ENCODE assay signal across 9 cellular contexts in genomic region chr21:34883501-34884271, GRCh38.
DNase-seq lines count a peak whose midpoint lies in the region; ATAC-seq and TF ChIP-seq lines count a peak whose summit lies in the region.
"Had no signal": no experiment of that assay in that cellular context is flagged by ENCODE, and none has a peak within 500 bp of the region (broad histone marks: within the 10 kb centered on the region; RNA-seq: fewer than 3 reads in every experiment).

No MANE protein-coding gene starts in this region.

- no peak for ATAC-seq in stimulated activated naive CD8-positive, alpha-beta T cell treated with anti-CD3 and anti-CD28 coated beads, Interleukin-15, Interleukin-2, amounts not matched to agents 100 U/mL and 50 U/mL, for 24 hours
- ATAC-seq in activated CD8-positive, alpha-beta T cell treated with anti-CD3 and anti-CD28 coated beads, Interleukin-2, amount 10 ng/mL, durations not matched to agents 7 days and 5 days, result no peak
- ATAC-seq in WTC11 (no peak), sciatic nerve (no peak)

- H3K4me3 Mint-ChIP-seq in stimulated activated naive CD8-positive, alpha-beta T cell treated with anti-CD3 and anti-CD28 coated beads, Interleukin-15, Interleukin-2, amounts not matched to agents 100 ng/mL and 50 ng/mL, for 24 hours, result peak overlapping the region; percentile 71
- H3K4me3 Mint-ChIP-seq in activated CD8-positive, alpha-beta T cell treated with anti-CD3 and anti-CD28 coated beads, Interleukin-2, amount 10 ng/mL, durations not matched to agents 7 days and 5 days, result no peak overlapping the region
- no peak overlapping the region for H3K4me3 Mint-ChIP-seq in WTC11

- no peaks in the 10 kb centered on the region for H3K27me3 ChIP-seq in vagina

- peaks cover 0 to 14% of the 10 kb centered on the region in 2 donors for H3K36me3 ChIP-seq in vagina

- no peaks in the 10 kb centered on the region for H3K9me3 Mint-ChIP-seq in stimulated activated naive CD8-positive, alpha-beta T cell treated with anti-CD3 and anti-CD28 coated beads, Interleukin-15, Interleukin-2, amounts not matched to agents 100 ng/mL and 50 ng/mL, for 24 hours
- no peaks in the 10 kb centered on the region for H3K9me3 Mint-ChIP-seq in activated CD8-positive, alpha-beta T cell treated with anti-CD3 and anti-CD28 coated beads, Interleukin-2, amount 10 ng/mL, durations not matched to agents 7 days and 5 days (ENCODE audit: insufficient read depth)
- no peaks in the 10 kb centered on the region for H3K9me3 Mint-ChIP-seq in WTC11

- TF ChIP-seq CTCF in vagina (IDR thresholded peaks at IDR 0.05) (no peak), WTC11 (IDR thresholded peaks at IDR 0.05) (no peak)

- H3K4me1 Mint-ChIP-seq in stimulated activated naive CD8-positive, alpha-beta T cell treated with anti-CD3 and anti-CD28 coated beads, Interleukin-15, Interleukin-2, amounts not matched to agents 100 ng/mL and 50 ng/mL, for 24 hours (ENCODE audit: low read depth), result peaks cover 66% of the 10 kb centered on the region
- peaks cover 39% of the 10 kb centered on the region for H3K4me1 Mint-ChIP-seq in activated CD8-positive, alpha-beta T cell treated with anti-CD3 and anti-CD28 coated beads, Interleukin-2, amount 10 ng/mL, durations not matched to agents 7 days and 5 days (ENCODE audit: low read depth)
- peaks cover 25% of the 10 kb centered on the region for H3K4me1 Mint-ChIP-seq in WTC11

- peak overlapping the region; percentile 90 for H3K27ac ChIP-seq in vagina

- no peak overlapping the region for H3K27ac Mint-ChIP-seq in stimulated activated naive CD8-positive, alpha-beta T cell treated with anti-CD3 and anti-CD28 coated beads, Interleukin-15, Interleukin-2, amounts not matched to agents 100 ng/mL and 50 ng/mL, for 24 hours
- no peak overlapping the region for H3K27ac Mint-ChIP-seq in activated CD8-positive, alpha-beta T cell treated with anti-CD3 and anti-CD28 coated beads, Interleukin-2, amount 10 ng/mL, durations not matched to agents 7 days and 5 days
- H3K27ac Mint-ChIP-seq in WTC11, result no peak overlapping the region

- peak overlapping the region; percentile 26 to 64 for H3K4me3 ChIP-seq in vagina

- no peak for TF ChIP-seq POLR2A in vagina (IDR thresholded peaks at IDR 0.05)

- CTCF ChIA-PET in activated CD8-positive, alpha-beta T cell treated with anti-CD3 and anti-CD28 coated beads, Interleukin-2, amount 10 ng/mL, durations not matched to agents 7 days and 5 days (lab: Charles Lee), result interaction anchor here (1.0 to 1.3 kb wide), 2 partner anchors 91 to 517 kb away, joined by 4 read pairs; no protein-coding TSS in a partner anchor
- CTCF ChIA-PET in WTC11 (lab: Charles Lee), result no interaction called here

- peaks cover 6% of the 10 kb centered on the region for H3K27me3 Mint-ChIP-seq in stimulated activated naive CD8-positive, alpha-beta T cell treated with anti-CD3 and anti-CD28 coated beads, Interleukin-15, Interleukin-2, amounts not matched to agents 100 ng/mL and 50 ng/mL, for 24 hours
- peaks cover 2% of the 10 kb centered on the region for H3K27me3 Mint-ChIP-seq in activated CD8-positive, alpha-beta T cell treated with anti-CD3 and anti-CD28 coated beads, Interleukin-2, amount 10 ng/mL, durations not matched to agents 7 days and 5 days (ENCODE audit: low read depth)
- H3K27me3 Mint-ChIP-seq in WTC11 (ENCODE audit: low read depth), result peaks cover 75% of the 10 kb centered on the region

- no peak for DNase-seq in stimulated activated naive CD8-positive, alpha-beta T cell treated with anti-CD3 and anti-CD28 coated beads, Interleukin-15, Interleukin-2, amounts not matched to agents 100 U/mL and 50 U/mL, for 24 hours
- DNase-seq in activated CD8-positive, alpha-beta T cell treated with anti-CD3 and anti-CD28 coated beads, Interleukin-2, amount 10 ng/mL, durations not matched to agents 7 days and 5 days, result peak; percentile 15
- DNase-seq in kidney glomerular epithelial cell (lab: John Stamatoyannopoulos, UW) (peak; percentile 12), vagina (ENCODE audit: extremely low spot score in 2 of 2) (peak in 1 of 2 donors; percentile 8), NCI-H146 (lab: John Stamatoyannopoulos, UW) (no peak), WTC11 (ENCODE audit: low spot score) (no peak), sciatic nerve (ENCODE audit: low spot score) (no peak)
- DNase-seq: NK-92 treated with Interleukin-12 subunit alpha and Interleukin-12 subunit beta, amount 100 ng/mL, for 24 hours had no signal

- peaks cover 74% of the 10 kb centered on the region for H3K36me3 Mint-ChIP-seq in stimulated activated naive CD8-positive, alpha-beta T cell treated with anti-CD3 and anti-CD28 coated beads, Interleukin-15, Interleukin-2, amounts not matched to agents 100 ng/mL and 50 ng/mL, for 24 hours (ENCODE audit: low read depth)
- H3K36me3 Mint-ChIP-seq in activated CD8-positive, alpha-beta T cell treated with anti-CD3 and anti-CD28 coated beads, Interleukin-2, amount 10 ng/mL, durations not matched to agents 7 days and 5 days (ENCODE audit: low read depth), result peaks cover 8% of the 10 kb centered on the region
- H3K36me3 Mint-ChIP-seq in WTC11, result no peaks in the 10 kb centered on the region

- POLR2A ChIA-PET in activated CD8-positive, alpha-beta T cell treated with anti-CD3 and anti-CD28 coated beads, Interleukin-2, amount 10 ng/mL, durations not matched to agents 7 days and 5 days (lab: Charles Lee), result interaction anchor here (1.0 kb wide), 1 partner anchor 13 kb away, joined by 3 read pairs; no protein-coding TSS in a partner anchor
- POLR2A ChIA-PET in WTC11 (lab: Charles Lee), result no interaction called here

- H3K9me3 ChIP-seq in vagina, result no peaks in the 10 kb centered on the region

- peaks cover 22% of the 10 kb centered on the region for H3K4me1 ChIP-seq in vagina

- intact Hi-C loops in vagina (cut with DNase I), result no loop called here
- intact Hi-C loops in sciatic nerve (cut with DNase I), result no loop called here

TF ChIP-seq in WTC11, 78 proteins besides CTCF, POLR2A, EP300 and RAD21 (continues in another document):
- no peak for TF ChIP-seq ELF4 (CRISPR knock-in tag; IDR thresholded peaks at IDR 0.05; ENCODE audit: low read depth)
- no peak for TF ChIP-seq SOX15 (CRISPR knock-in tag; IDR thresholded peaks at IDR 0.05)
- no peak for TF ChIP-seq HMGA2 (CRISPR knock-in tag; IDR thresholded peaks at IDR 0.05)
- no peak for TF ChIP-seq RELA (CRISPR knock-in tag; IDR thresholded peaks at IDR 0.05; ENCODE audit: borderline replicate concordance)
- TF ChIP-seq AR (CRISPR knock-in tag; IDR thresholded peaks at IDR 0.05), result no peak
- no peak for TF ChIP-seq IRF1 (CRISPR knock-in tag; IDR thresholded peaks at IDR 0.05)
- no peak for TF ChIP-seq ATF1 (CRISPR knock-in tag; IDR thresholded peaks at IDR 0.05)
- TF ChIP-seq PREB (CRISPR knock-in tag; IDR thresholded peaks at IDR 0.05; ENCODE audit: borderline replicate concordance), result no peak
- no peak for TF ChIP-seq CBFB (CRISPR knock-in tag; IDR thresholded peaks at IDR 0.05; ENCODE audit: low read depth)
- no peak for TF ChIP-seq MXD4 (CRISPR knock-in tag; IDR thresholded peaks at IDR 0.05; ENCODE audit: borderline replicate concordance)
- TF ChIP-seq TEAD1 (CRISPR knock-in tag; IDR thresholded peaks at IDR 0.05), result no peak
- TF ChIP-seq ZBTB43 (CRISPR knock-in tag; IDR thresholded peaks at IDR 0.05), result no peak
- TF ChIP-seq CREB1 (CRISPR knock-in tag; IDR thresholded peaks at IDR 0.05), result no peak
- no peak for TF ChIP-seq NR1H2 (CRISPR knock-in tag; IDR thresholded peaks at IDR 0.05)

Comparison
In these comparisons a context has a peak if more than half of its experiments do, and no peak if none do; other contexts are left out.
1. DNase-seq: peak in activated CD8-positive, alpha-beta T cell treated with anti-CD3 and anti-CD28 coated beads, Interleukin-2, amount 10 ng/mL, durations not matched to agents 7 days and 5 days (single experiment) and kidney glomerular epithelial cell (single experiment); none in stimulated activated naive CD8-positive, alpha-beta T cell treated with anti-CD3 and anti-CD28 coated beads, Interleukin-15, Interleukin-2, amounts not matched to agents 100 U/mL and 50 U/mL, for 24 hours (single experiment), NCI-H146 (single experiment), WTC11 (single experiment) and sciatic nerve (single experiment).